20 cellular contexts compared by ENCODE assay signal in genomic region chr14:100027771-100028490, GRCh38.
"Had no signal": no experiment of that assay in that cellular context is flagged by ENCODE, and none has a peak within 500 bp of the region (broad histone marks: within the 10 kb centered on the region; RNA-seq: fewer than 3 reads in every experiment).

No MANE protein-coding gene starts in this region.

- H3K27ac Mint-ChIP-seq: activated CD4-positive, alpha-beta memory T cell treated with anti-CD3 and anti-CD28 coated beads for 36 hours; activated CD4-positive, alpha-beta T cell treated with anti-CD3 and anti-CD28 coated beads for 36 hours; activated naive CD8-positive, alpha-beta T cell; naive B cell; stimulated activated memory B cell treated with anti-CD40 and anti-IgM and Interleukin-4, amounts not matched to agents 10 μg/mL and 1 μg/mL and 100 μg/mL, for 72 hours; WTC11 had no signal

- H3K27ac ChIP-seq: colonic mucosa, ovary, psoas muscle, tibial artery had no signal

- H3K4me1 ChIP-seq: colonic mucosa had no signal

- H3K27me3 ChIP-seq: colonic mucosa, ovary, tibial artery had no signal

- H3K36me3 Mint-ChIP-seq: activated CD4-positive, alpha-beta memory T cell treated with anti-CD3 and anti-CD28 coated beads for 36 hours; activated naive CD8-positive, alpha-beta T cell; naive B cell; stimulated activated memory B cell treated with anti-CD40 and anti-IgM and Interleukin-4, amounts not matched to agents 10 μg/mL and 1 μg/mL and 100 μg/mL, for 72 hours; WTC11 had no signal

- DNase-seq: activated CD4-positive, alpha-beta memory T cell treated with anti-CD3 and anti-CD28 coated beads for 36 hours; activated CD4-positive, alpha-beta T cell treated with anti-CD3 and anti-CD28 coated beads for 36 hours; activated T-cell treated with anti-CD3 and anti-CD28 coated beads for 4 hours; amniotic stem cell; central memory CD4-positive, alpha-beta T cell; colonic mucosa; effector CD4-positive, alpha-beta T cell; mesenchymal stem cell; mucosa of descending colon; naive B cell; ovary; psoas muscle; right cardiac atrium; small intestine; stimulated activated CD4-positive, alpha-beta T cell treated with anti-CD3 and anti-CD28 coated beads, Interleukin-4, amount 100 ng/mL, for 24 hours; tibial artery had no signal

- H3K27me3 Mint-ChIP-seq: activated CD4-positive, alpha-beta memory T cell treated with anti-CD3 and anti-CD28 coated beads for 36 hours; activated CD4-positive, alpha-beta T cell treated with anti-CD3 and anti-CD28 coated beads for 36 hours had no signal

- H3K9me3 Mint-ChIP-seq: activated CD4-positive, alpha-beta memory T cell treated with anti-CD3 and anti-CD28 coated beads for 36 hours; naive B cell; neural crest cell; stimulated activated memory B cell treated with anti-CD40 and anti-IgM and Interleukin-4, amounts not matched to agents 10 μg/mL and 1 μg/mL and 100 μg/mL, for 72 hours; WTC11 had no signal

- H3K4me3 ChIP-seq: colonic mucosa, mucosa of descending colon, ovary, psoas muscle, tibial artery had no signal

- H3K4me3 Mint-ChIP-seq: activated CD4-positive, alpha-beta memory T cell treated with anti-CD3 and anti-CD28 coated beads for 36 hours; activated CD4-positive, alpha-beta T cell treated with anti-CD3 and anti-CD28 coated beads for 36 hours; activated naive CD8-positive, alpha-beta T cell; naive B cell; neural crest cell; stimulated activated memory B cell treated with anti-CD40 and anti-IgM and Interleukin-4, amounts not matched to agents 10 μg/mL and 1 μg/mL and 100 μg/mL, for 72 hours; WTC11 had no signal

- ATAC-seq: activated CD4-positive, alpha-beta T cell treated with anti-CD3 and anti-CD28 coated beads for 36 hours; mucosa of descending colon; psoas muscle; right cardiac atrium; stimulated activated memory B cell treated with anti-CD40 and anti-IgM and Interleukin-4, amounts not matched to agents 10 μg/mL and 1 μg/mL and 100 μg/mL, for 72 hours; WTC11 had no signal

- H3K9me3 ChIP-seq: colonic mucosa, mucosa of descending colon, ovary, psoas muscle, tibial artery had no signal

- H3K36me3 ChIP-seq: colonic mucosa, ovary, tibial artery had no signal
